In genomic region chr9:133874659-133875058, GRCh38 we compare ENCODE assay signal across 1 cellular context.
TF ChIP-seq lines count a peak whose summit lies in the region.

No MANE protein-coding gene starts in this region.

TF ChIP-seq in IMR-90, 13 proteins besides CTCF, POLR2A, EP300 and RAD21:
- TF ChIP-seq, protein P1, sequence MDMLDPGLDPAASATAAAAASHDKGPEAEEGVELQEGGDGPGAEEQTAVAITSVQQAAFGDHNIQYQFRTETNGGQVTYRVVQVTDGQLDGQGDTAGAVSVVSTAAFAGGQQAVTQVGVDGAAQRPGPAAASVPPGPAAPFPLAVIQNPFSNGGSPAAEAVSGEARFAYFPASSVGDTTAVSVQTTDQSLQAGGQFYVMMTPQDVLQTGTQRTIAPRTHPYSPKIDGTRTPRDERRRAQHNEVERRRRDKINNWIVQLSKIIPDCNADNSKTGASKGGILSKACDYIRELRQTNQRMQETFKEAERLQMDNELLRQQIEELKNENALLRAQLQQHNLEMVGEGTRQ (IDR thresholded peaks at IDR 0.05; ENCODE audit: low read depth, low read length), result no peak
- TF ChIP-seq RFX5 (IDR thresholded peaks at IDR 0.05; ENCODE audit: low read depth, low read length) (no peak), CHD1 (IDR thresholded peaks at IDR 0.05; ENCODE audit: low read depth, low read length) (no peak), FOS (IDR thresholded peaks at IDR 0.05; ENCODE audit: low read depth, low read length) (no peak), NFE2L2 (IDR thresholded peaks at IDR 0.05; ENCODE audit: low read depth, low read length) (no peak), MAFK (IDR thresholded peaks at IDR 0.05; ENCODE audit: low read depth, low read length) (no peak), ELK1 (IDR thresholded peaks at IDR 0.05; ENCODE audit: borderline replicate concordance, low read depth, low read length) (no peak), SMC3 (IDR thresholded peaks at IDR 0.05; ENCODE audit: low read depth, low read length) (no peak), MAZ (IDR thresholded peaks at IDR 0.05; ENCODE audit: borderline replicate concordance, low read depth, low read length) (no peak), BHLHE40 (IDR thresholded peaks at IDR 0.05; ENCODE audit: low read depth, low read length) (no peak), MXI1 (IDR thresholded peaks at IDR 0.05; ENCODE audit: borderline replicate concordance, low read depth, low read length) (no peak), CEBPB (IDR thresholded peaks at IDR 0.05; ENCODE audit: low read depth, low read length) (no peak), RCOR1 (IDR thresholded peaks at IDR 0.05; ENCODE audit: insufficient replicate concordance, low read length) (no peak)
